In genomic region chr11:45184640-45185039, GRCh38 we compare ENCODE assay signal across 32 cellular contexts.
"Had no signal": no experiment of that assay in that cellular context is flagged by ENCODE, and none has a peak within 500 bp of the region (broad histone marks: within the 10 kb centered on the region; RNA-seq: fewer than 3 reads in every experiment).

No MANE protein-coding gene starts in this region.

- H3K9me3 Mint-ChIP-seq: activated B cell treated with CpG ODN at 0.5 μM for 24 hours; activated CD4-positive, alpha-beta memory T cell treated with anti-CD3 and anti-CD28 coated beads for 36 hours; activated naive CD4-positive, alpha-beta T cell treated with anti-CD3 and anti-CD28 coated beads for 36 hours; activated naive CD4-positive, alpha-beta T cell treated with anti-CD3 and anti-CD28 coated beads, Interleukin-2, amount 50 U/mL, for 72 hours; activated T-cell treated with anti-CD3 and anti-CD28 coated beads, Interleukin-2, amount 50 U/mL, for 4 hours; activated T-helper 1 cell treated with anti-CD3 and anti-CD28 coated beads, Interleukin-12 subunit alpha, Interleukin-12 subunit beta, Interleukin-2, Interleukin-4 antibody, amounts not matched to agents 30 ng/mL and 10 ng/mL and 1 ng/mL, durations not matched to agents 14 hours and 24 hours and 36 hours had no signal

- H3K4me3 Mint-ChIP-seq: activated B cell treated with CpG ODN at 0.5 μM for 24 hours; activated CD4-positive, alpha-beta memory T cell treated with anti-CD3 and anti-CD28 coated beads for 36 hours; activated naive CD4-positive, alpha-beta T cell treated with anti-CD3 and anti-CD28 coated beads for 36 hours; activated T-cell treated with anti-CD3 and anti-CD28 coated beads, Interleukin-2, amount 50 U/mL, for 4 hours; activated T-helper 1 cell treated with anti-CD3 and anti-CD28 coated beads, Interleukin-12 subunit alpha, Interleukin-12 subunit beta, Interleukin-2, Interleukin-4 antibody, amounts not matched to agents 30 ng/mL and 10 ng/mL and 1 ng/mL, durations not matched to agents 14 hours and 24 hours and 36 hours had no signal

- H3K27me3 ChIP-seq: adrenal gland, MG63 had no signal

- H3K4me3 ChIP-seq: adrenal gland, MG63, PC-9 had no signal

- H3K36me3 ChIP-seq: MG63 had no signal

- H3K36me3 Mint-ChIP-seq: activated naive CD4-positive, alpha-beta T cell treated with anti-CD3 and anti-CD28 coated beads, Interleukin-2, amount 50 U/mL, for 72 hours had no signal

- H2AFZ ChIP-seq: PC-9 had no signal

- H3K4me2 ChIP-seq: PC-9 had no signal

- H3K27ac ChIP-seq: adrenal gland, PC-9, VCaP had no signal

- DNase-seq: activated B cell treated with CpG ODN at 0.5 μM for 24 hours; activated CD4-positive, alpha-beta memory T cell treated with anti-CD3 and anti-CD28 coated beads for 36 hours; activated CD4-positive, alpha-beta T cell treated with anti-CD3 and anti-CD28 coated beads for 4 hours; activated CD4-positive, alpha-beta T cell treated with anti-CD3 and anti-CD28 coated beads, Interleukin-2, amount 50 U/mL, for 1 hour; activated CD4-positive, CD25-positive, alpha-beta regulatory T cell treated with anti-CD3 and anti-CD28 coated beads, Interleukin-2, amount 50 U/mL, for 72 hours; activated CD8-positive, alpha-beta memory T cell treated with anti-CD3 and anti-CD28 coated beads, Interleukin-2, amount 50 U/mL, for 4 hours; activated gamma-delta T cell treated with Interleukin-2 at 50 U/mL for 16 hours; activated naive CD4-positive, alpha-beta T cell treated with anti-CD3 and anti-CD28 coated beads for 36 hours; activated T-cell treated with anti-CD3 and anti-CD28 coated beads for 4 hours; activated T-cell treated with anti-CD3 and anti-CD28 coated beads, Interleukin-2, amount 50 U/mL, for 4 hours; adrenal gland; anterior cingulate cortex; Karpas-422; MG63; NCI-H1092; NCI-H1436 treated with DMSO at 0.1 percent for 48 hours; NCI-H1694 treated with DMSO at 0.1 percent for 48 hours; NCI-H2029 treated with DMSO at 0.1 percent for 48 hours; NCI-H2107; NCI-H2171; NCI-H510A; NCI-H526; NCI-H748 treated with DMSO at 0.1 percent for 48 hours; NK-92 treated with Interleukin-12 subunit alpha and Interleukin-12 subunit beta, amount 100 ng/mL, for 24 hours; PC-9; Right ventricle myocardium superior; SW 1271; T-helper 1 cell; T-helper 9 cell had no signal

- H3K27ac Mint-ChIP-seq: activated B cell treated with CpG ODN at 0.5 μM for 24 hours; activated CD4-positive, alpha-beta memory T cell treated with anti-CD3 and anti-CD28 coated beads for 36 hours; activated naive CD4-positive, alpha-beta T cell treated with anti-CD3 and anti-CD28 coated beads for 36 hours; activated naive CD4-positive, alpha-beta T cell treated with anti-CD3 and anti-CD28 coated beads, Interleukin-2, amount 50 U/mL, for 72 hours; activated T-helper 1 cell treated with anti-CD3 and anti-CD28 coated beads, Interleukin-12 subunit alpha, Interleukin-12 subunit beta, Interleukin-2, Interleukin-4 antibody, amounts not matched to agents 30 ng/mL and 10 ng/mL and 1 ng/mL, durations not matched to agents 14 hours and 24 hours and 36 hours had no signal

- H3K9me3 ChIP-seq: adrenal gland, MG63 had no signal

- ATAC-seq: activated naive CD4-positive, alpha-beta T cell treated with anti-CD3 and anti-CD28 coated beads, Interleukin-2, amount 50 U/mL, for 72 hours; activated T-cell treated with anti-CD3 and anti-CD28 coated beads, Interleukin-2, amount 50 U/mL, for 4 hours had no signal
